1 cellular context compared by ENCODE assay signal in the genomic region with DNA sequence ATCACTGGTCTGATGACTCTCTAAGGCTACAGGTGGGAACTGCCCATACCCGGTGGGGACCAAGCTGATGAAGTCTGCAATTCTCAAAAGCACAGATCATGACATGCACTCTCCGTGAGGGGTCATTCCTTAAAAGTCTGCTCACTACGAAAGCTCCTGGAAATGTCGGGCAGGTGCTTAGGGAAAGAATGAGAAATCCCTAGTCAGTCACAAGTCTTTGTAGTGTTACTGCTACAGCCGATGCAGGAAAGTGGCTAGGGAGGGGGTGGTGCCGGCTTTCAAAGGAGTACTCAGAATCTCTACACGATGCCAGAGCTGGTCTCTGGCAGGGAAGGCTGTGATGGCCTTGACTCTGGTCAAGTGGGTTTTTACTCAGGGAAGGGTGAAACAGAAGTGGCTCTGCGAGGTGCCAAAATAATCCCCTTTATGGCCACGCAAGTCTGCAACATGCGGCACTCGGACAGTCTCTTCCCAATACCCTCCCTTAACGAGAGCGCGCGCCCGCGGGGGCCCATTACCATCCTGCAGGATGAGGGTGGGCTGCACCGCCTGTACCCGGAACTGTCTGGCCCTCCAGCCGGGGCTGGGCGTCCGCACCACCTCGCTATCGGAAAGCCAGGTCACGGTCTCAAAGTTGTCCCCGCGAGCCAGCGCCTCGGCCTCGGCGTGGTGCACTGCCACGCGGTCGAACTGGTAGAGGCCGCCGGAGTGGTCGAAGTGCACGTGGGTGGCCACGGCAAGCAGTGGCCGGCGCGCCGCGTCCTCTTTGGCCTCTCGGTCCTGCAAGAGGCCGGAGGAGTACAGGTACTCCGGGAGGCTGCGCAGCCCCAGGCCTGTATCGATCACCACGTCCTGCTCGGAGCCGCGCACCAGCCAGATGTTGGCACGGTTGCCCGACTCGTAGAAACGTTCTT.
A peak's percentile ranks its signal among the peaks of the same experiment; 100 is the strongest.
TF ChIP-seq lines count a peak whose summit lies in the region.

No MANE protein-coding gene starts in this region.

TF ChIP-seq in SK-N-SH, 30 proteins besides CTCF, POLR2A, EP300 and RAD21:
- no peak for TF ChIP-seq PBX3 (IDR thresholded peaks at IDR 0.05)
- TF ChIP-seq MXI1 (IDR thresholded peaks at IDR 0.05; ENCODE audit: low read depth, low read length) = peak; percentile 79
- TF ChIP-seq, protein P1, sequence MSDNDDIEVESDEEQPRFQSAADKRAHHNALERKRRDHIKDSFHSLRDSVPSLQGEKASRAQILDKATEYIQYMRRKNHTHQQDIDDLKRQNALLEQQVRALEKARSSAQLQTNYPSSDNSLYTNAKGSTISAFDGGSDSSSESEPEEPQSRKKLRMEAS (IDR thresholded peaks at IDR 0.05; ENCODE audit: low read depth) = peak; percentile 96
- TF ChIP-seq EZH2phosphoT487 (IDR thresholded peaks at IDR 0.05; ENCODE audit: borderline replicate concordance, low read depth) = no peak
- no peak for TF ChIP-seq FOXM1 (IDR thresholded peaks at IDR 0.05; ENCODE audit: low read depth)
